ENCODE assay signal across 7 cellular contexts in the genomic region with DNA sequence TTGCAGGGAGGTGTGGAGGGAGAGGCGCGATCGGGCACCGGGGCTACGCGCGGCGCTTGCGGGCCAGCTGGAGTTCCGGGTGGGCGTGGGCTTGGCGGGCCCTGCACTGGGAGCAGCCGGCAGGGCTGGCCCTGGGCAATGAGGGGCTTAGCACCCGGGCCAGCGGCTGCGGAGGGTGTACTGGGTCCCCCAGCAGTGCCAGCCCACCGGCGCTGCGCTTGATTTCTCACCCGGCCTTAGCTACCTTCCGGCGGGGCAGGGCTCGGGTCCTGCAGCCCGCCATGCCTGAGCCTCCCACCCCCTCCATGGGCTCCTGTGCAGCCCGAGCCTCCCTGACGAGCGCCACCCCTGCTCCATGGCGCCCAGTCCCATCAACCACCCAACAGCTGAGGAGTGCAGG. TPM values are rescaled to one million over a fixed set of nuclear protein-coding genes. Genes with fewer than 3 reads are reported as not detected.
"Had no signal": no experiment of that assay in that cellular context is flagged by ENCODE, and none has a peak within 500 bp of the region (broad histone marks: within the 10 kb centered on the region; RNA-seq: fewer than 3 reads in every experiment).

No MANE protein-coding gene starts in this region.

RNA-seq across cellular contexts. Expression of gene LEFTY2, which starts 28.7 kb away (rescaled TPM):
- total RNA-seq: dermis microvascular lymphatic vessel endothelial cell, esophagus mucosa, esophagus squamous epithelium, glomerular endothelial cell, left lobe of liver, lung microvascular endothelial cell, mononuclear cell had no signal
